8 cellular contexts compared by ENCODE assay signal in the genomic region with DNA sequence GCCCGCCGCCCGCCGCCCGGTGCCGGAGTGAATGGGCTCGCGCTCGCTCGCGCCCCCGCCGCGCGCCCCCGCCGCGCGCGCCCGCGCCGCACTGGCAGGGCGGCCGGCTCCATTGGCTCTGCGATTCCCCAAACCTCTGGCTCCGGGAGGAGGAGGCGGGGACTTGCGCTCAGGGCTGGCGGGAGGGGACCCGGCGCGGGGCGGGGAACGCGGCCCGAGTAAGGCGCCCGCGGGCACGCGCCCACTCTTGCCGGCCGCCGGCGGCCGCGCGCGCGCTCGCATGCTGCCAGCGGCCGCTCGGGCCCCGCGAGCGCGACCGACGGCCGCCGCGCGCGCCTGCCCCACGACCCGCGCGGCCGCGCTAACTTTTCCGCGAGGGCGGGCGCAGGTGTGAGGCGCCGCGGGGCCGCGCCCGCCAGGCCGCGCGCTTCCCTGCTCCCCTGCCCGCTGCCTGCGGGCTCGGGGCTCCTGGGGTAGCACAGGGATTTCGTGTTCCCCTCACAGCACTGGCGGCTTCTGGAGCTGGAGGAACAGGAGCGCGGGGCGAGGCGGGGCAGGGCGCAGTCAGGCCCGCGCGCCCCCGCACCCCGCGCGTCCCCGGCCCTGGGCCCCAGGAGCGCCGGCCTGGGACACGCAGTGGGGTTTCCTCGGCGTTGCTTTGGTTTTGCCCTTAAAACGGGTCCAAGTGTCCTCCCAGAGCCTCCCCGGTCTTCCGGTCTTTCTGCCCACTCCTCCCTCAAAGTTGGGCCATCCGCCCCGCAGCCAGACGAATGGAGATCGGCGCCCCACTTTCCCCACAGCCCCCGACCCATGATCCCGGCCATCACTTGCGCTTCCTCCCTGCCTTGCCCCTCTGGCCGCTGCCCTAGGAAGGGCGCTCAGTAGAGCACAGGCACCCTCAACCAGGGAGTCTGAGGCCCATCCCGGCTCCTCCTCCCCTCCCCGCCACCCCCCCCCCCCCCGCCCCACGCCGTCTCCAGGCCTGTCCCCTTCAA.
DNase-seq lines count a peak whose midpoint lies in the region; ATAC-seq and TF ChIP-seq lines count a peak whose summit lies in the region.

No MANE protein-coding gene starts in this region.

- POLR2A ChIA-PET in PC-9 (lab: Charles Lee; ENCODE audit: unreplicated experiment): interaction anchor here (0.7 kb wide), 1 partner anchor 59 kb away, joined by 8 read pairs; no protein-coding TSS in a partner anchor

- H3K27me3 ChIP-seq in BE2C (no peaks in the 10 kb centered on the region), HUES64 (ENCODE audit: insufficient read depth, low read length) (peaks cover 22% of the 10 kb centered on the region), PC-9 (ENCODE audit: insufficient read depth, low read depth) (no peaks in the 10 kb centered on the region), mucosa of rectum (ENCODE audit: control insufficient read depth in 2 of 2, insufficient read depth in 2 of 2, low read length in 2 of 2) (no peaks in the 10 kb centered on the region)

- H3K4me1 Mint-ChIP-seq in activated T-cell treated with anti-CD3 and anti-CD28 coated beads, Interleukin-2, amount 50 U/mL, for 4 hours (ENCODE audit: low read depth): peaks cover 26% of the 10 kb centered on the region

- H3K36me3 ChIP-seq in BE2C (no peaks in the 10 kb centered on the region), HUES64 (ENCODE audit: insufficient read depth, low read length) (no peaks in the 10 kb centered on the region), PC-9 (ENCODE audit: low read depth) (no peaks in the 10 kb centered on the region), mucosa of rectum (ENCODE audit: control insufficient read depth in 2 of 2, insufficient read depth in 2 of 2, low read length in 2 of 2) (peaks cover 0 to 3% of the 10 kb centered on the region in 2 donors)

- intact Hi-C loops in PC-9 (cut with micrococcal nuclease; ENCODE audit: unreplicated experiment): loop anchor here (5.0 kb wide), 2 partner anchors 163 to 183 kb away; no protein-coding TSS in a partner anchor

- WGBS in HUES64: 2% methylated on average over 120 of the region's 126 CpGs

- CTCF ChIA-PET in PC-9 (lab: Charles Lee): no interaction called here

- peak overlapping the region; percentile 63 for H3K4me2 ChIP-seq in PC-9

- H3K9ac ChIP-seq in HUES64 (ENCODE audit: low read depth, low read length) (peak overlapping the region; percentile 70), mucosa of rectum (ENCODE audit: low read depth in 1 of 2, low read length in 2 of 2) (peak overlapping the region; percentile 24 to 69)

- DNase-seq in BE2C (peak; percentile 77), PC-9 (peak; percentile 58 to 89)
- DNase-seq in activated T-cell treated with anti-CD3 and anti-CD28 coated beads, Interleukin-2, amount 50 U/mL, for 4 hours: peak; percentile 65
- peak; percentile 64 for DNase-seq in stimulated activated CD8-positive, alpha-beta memory T cell treated with anti-CD3 and anti-CD28 coated beads, Interleukin-4, amount 100 ng/mL, for 24 hours (ENCODE audit: low read depth)

- H3K9me3 ChIP-seq in BE2C (no peaks in the 10 kb centered on the region), HUES64 (ENCODE audit: insufficient read depth, low read depth, low read length) (no peaks in the 10 kb centered on the region), PC-9 (ENCODE audit: insufficient read depth, low read depth) (no peaks in the 10 kb centered on the region), mucosa of rectum (ENCODE audit: control insufficient read depth in 2 of 2, low read length in 2 of 2) (no peaks in the 10 kb centered on the region)

- H3K27me3 Mint-ChIP-seq in activated T-cell treated with anti-CD3 and anti-CD28 coated beads, Interleukin-2, amount 50 U/mL, for 4 hours (ENCODE audit: low read depth): no peaks in the 10 kb centered on the region

- H3K4me3 ChIP-seq in BE2C (ENCODE audit: low read depth, low read length) (no peak overlapping the region), HUES64 (ENCODE audit: low read length) (peak overlapping the region; percentile 65), PC-9 (peak overlapping the region; percentile 46; the same call in 1 of the 2 replicates), mucosa of rectum (ENCODE audit: low read length in 2 of 2) (peak overlapping the region; percentile 56 to 65)

- no peaks in the 10 kb centered on the region for H4K20me1 ChIP-seq in PC-9 (ENCODE audit: insufficient read depth)

- BruUV-seq in PC-9 (replicated peaks; lab: Mats Ljungman, UMichigan): no TSS peak

- ATAC-seq in GM19372 (IDR thresholded peaks at IDR 0.05; ENCODE audit: low read depth, unreplicated experiment): peak; percentile 54
- ATAC-seq in activated T-cell treated with anti-CD3 and anti-CD28 coated beads, Interleukin-2, amount 50 U/mL, for 4 hours: peak; percentile 57
- ATAC-seq in esophagus mucosa: peak; percentile 68

- H3K9me2 ChIP-seq in PC-9 (ENCODE audit: insufficient read depth): no peaks in the 10 kb centered on the region

- H3K27ac ChIP-seq in HUES64 (ENCODE audit: low read depth, low read length): no peak overlapping the region
- no peak overlapping the region for H3K27ac ChIP-seq in PC-9
- H3K27ac ChIP-seq in mucosa of rectum (ENCODE audit: low read depth in 2 of 2, low read length in 2 of 2): peak overlapping the region; percentile 77 to 78

- no peaks in the 10 kb centered on the region for H3K79me2 ChIP-seq in PC-9 (ENCODE audit: low read depth)

- H3F3A ChIP-seq in PC-9 (ENCODE audit: insufficient read depth, low read depth): peaks cover 3% of the 10 kb centered on the region; the same call in 1 of the 2 replicates

- H3K9me3 Mint-ChIP-seq in activated T-cell treated with anti-CD3 and anti-CD28 coated beads, Interleukin-2, amount 50 U/mL, for 4 hours: no peaks in the 10 kb centered on the region

- no peak for TF ChIP-seq CTCF in BE2C (IDR thresholded peaks at IDR 0.05; ENCODE audit: low read depth, low read length)
- TF ChIP-seq CTCF in PC-9 (conservative IDR thresholded peaks at IDR 0.05): no peak

- H3K4me1 ChIP-seq in BE2C (peaks cover 5% of the 10 kb centered on the region), HUES64 (ENCODE audit: insufficient read depth, low read length) (peaks cover 7% of the 10 kb centered on the region; the same call in 1 of the 2 replicates), PC-9 (replicated peaks; ENCODE audit: insufficient read depth) (peaks cover 32% of the 10 kb centered on the region), mucosa of rectum (ENCODE audit: control insufficient read depth in 2 of 2, insufficient read depth in 2 of 2, low read length in 2 of 2) (peaks cover 26 to 41% of the 10 kb centered on the region in 2 donors)

- H3K4me3 Mint-ChIP-seq in activated T-cell treated with anti-CD3 and anti-CD28 coated beads, Interleukin-2, amount 50 U/mL, for 4 hours: peak overlapping the region; percentile 80

- H3K36me3 Mint-ChIP-seq in activated T-cell treated with anti-CD3 and anti-CD28 coated beads, Interleukin-2, amount 50 U/mL, for 4 hours (ENCODE audit: insufficient read depth): no peaks in the 10 kb centered on the region

- no peak overlapping the region for H2AFZ ChIP-seq in PC-9

Comparison
In these comparisons a context has a peak if more than half of its experiments do, and no peak if none do; other contexts are left out.
1. H3K27ac ChIP-seq: peak in mucosa of rectum (2 of 2); none in HUES64 (single experiment) and PC-9 (single experiment).
2. Peak in every context shown above with its lines, with median percentiles within 50 percentile points of each other: DNase-seq and ATAC-seq.